19 cellular contexts compared by ENCODE assay signal in genomic region chr5:178651046-178651810, GRCh38. TPM values are rescaled to one million over a fixed set of nuclear protein-coding genes. Genes with fewer than 3 reads are reported as not detected.
A peak's percentile ranks its signal among the peaks of the same experiment; 100 is the strongest.
DNase-seq lines count a peak whose midpoint lies in the region; ATAC-seq and TF ChIP-seq lines count a peak whose summit lies in the region.
"Had no signal": no experiment of that assay in that cellular context is flagged by ENCODE, and none has a peak within 500 bp of the region (broad histone marks: within the 10 kb centered on the region; RNA-seq: fewer than 3 reads in every experiment).

No MANE protein-coding gene starts in this region.

- no peak for TF ChIP-seq POLR2A in upper lobe of left lung (IDR thresholded peaks at IDR 0.05)

- H4K20me1 ChIP-seq in GM23248 (ENCODE audit: insufficient read depth), result no peaks in the 10 kb centered on the region
- H4K20me1 ChIP-seq: BLaER1 treated with 17β-estradiol and CSF1 and Interleukin-3, amounts not matched to agents 10 nM and 100 nM had no signal

- no peaks in the 10 kb centered on the region for H3K27me3 ChIP-seq in GM23248 (replicated peaks; ENCODE audit: insufficient read depth)
- H3K27me3 ChIP-seq in upper lobe of left lung, result no peaks in the 10 kb centered on the region
- H3K27me3 ChIP-seq: BLaER1 treated with 17β-estradiol and CSF1 and Interleukin-3, amounts not matched to agents 10 nM and 100 nM; pancreas had no signal

- H2AFZ ChIP-seq in GM23248, result no peak overlapping the region

- H3K27me3 Mint-ChIP-seq in activated T-cell treated with anti-CD3 and anti-CD28 coated beads, Interleukin-2, amount 50 U/mL, for 4 hours (ENCODE audit: low read depth), result no peaks in the 10 kb centered on the region

- H3F3A ChIP-seq in GM23248 (ENCODE audit: insufficient read depth), result peaks cover 4% of the 10 kb centered on the region; the same call in 1 of the 2 replicates

- H3K9me3 Mint-ChIP-seq in activated T-cell treated with anti-CD3 and anti-CD28 coated beads, Interleukin-2, amount 50 U/mL, for 4 hours, result peaks cover 5% of the 10 kb centered on the region

- H3K4me3 ChIP-seq in GM23248 (no peak overlapping the region), fibroblast of the aortic adventitia (ENCODE audit: low read depth, low read length) (no peak overlapping the region), upper lobe of left lung (no peak overlapping the region)
- H3K4me3 ChIP-seq: BLaER1 treated with 17β-estradiol and CSF1 and Interleukin-3, amounts not matched to agents 10 nM and 100 nM; pancreas; skin epidermis had no signal

- no peak for TF ChIP-seq EP300 in upper lobe of left lung (IDR thresholded peaks at IDR 0.05)

- DNase-seq in GM23248 (peak; percentile 79), astrocyte of the hippocampus (ENCODE audit: low read depth, low spot score) (peak; percentile 51), fibroblast of the aortic adventitia (ENCODE audit: low read depth) (peak; percentile 20), stromal cell of bone marrow (ENCODE audit: low read depth) (peak; percentile 48), upper lobe of left lung (no peak)
- no peak for DNase-seq in activated T-cell treated with anti-CD3 and anti-CD28 coated beads, Interleukin-2, amount 50 U/mL, for 4 hours
- DNase-seq in activated CD4-positive, alpha-beta T cell treated with anti-CD3 and anti-CD28 coated beads for 1 hour, result no peak
- DNase-seq: activated B cell treated with CpG ODN at 0.5 μM for 24 hours; activated CD8-positive, alpha-beta T cell treated with anti-CD3 and anti-CD28 coated beads, Interleukin-2, amount 10 ng/mL, durations not matched to agents 7 days and 5 days; activated naive CD8-positive, alpha-beta T cell treated with anti-CD3 and anti-CD28 coated beads for 36 hours; NCI-H1930; pancreas; SIG-M5; stimulated activated CD4-positive, alpha-beta T cell treated with anti-CD3 and anti-CD28 coated beads, Interleukin-4, amount 100 ng/mL, for 4 hours; stimulated activated CD8-positive, alpha-beta memory T cell treated with anti-CD3 and anti-CD28 coated beads, Interleukin-4, amount 100 ng/mL, for 48 hours; T-helper 2 cell had no signal

- no peak overlapping the region for H3K9ac ChIP-seq in GM23248
- H3K9ac ChIP-seq: BLaER1 treated with 17β-estradiol and CSF1 and Interleukin-3, amounts not matched to agents 10 nM and 100 nM had no signal

- H3K36me3 Mint-ChIP-seq in activated T-cell treated with anti-CD3 and anti-CD28 coated beads, Interleukin-2, amount 50 U/mL, for 4 hours (ENCODE audit: insufficient read depth), result no peaks in the 10 kb centered on the region

- in situ Hi-C loops in GM23248 (cut with MboI), result no loop called here

- no peaks in the 10 kb centered on the region for H3K79me2 ChIP-seq in GM23248 (ENCODE audit: insufficient read depth)

- no peak for TF ChIP-seq CTCF in fibroblast of the aortic adventitia (IDR thresholded peaks at IDR 0.05; ENCODE audit: insufficient read depth, low read length)
- no peak for TF ChIP-seq CTCF in upper lobe of left lung (IDR thresholded peaks at IDR 0.05)

- no peak for ATAC-seq in activated T-cell treated with anti-CD3 and anti-CD28 coated beads, Interleukin-2, amount 50 U/mL, for 4 hours
- ATAC-seq in upper lobe of left lung (ENCODE audit: low FRiP score in 2 of 2), result no peak
- ATAC-seq: activated CD8-positive, alpha-beta T cell treated with anti-CD3 and anti-CD28 coated beads, Interleukin-2, amount 10 ng/mL, durations not matched to agents 7 days and 5 days; HCT116; pancreas had no signal

- H3K36me3 ChIP-seq in GM23248 (ENCODE audit: low read depth) (no peaks in the 10 kb centered on the region), upper lobe of left lung (no peaks in the 10 kb centered on the region)
- H3K36me3 ChIP-seq: BLaER1 treated with 17β-estradiol and CSF1 and Interleukin-3, amounts not matched to agents 10 nM and 100 nM; pancreas had no signal

- no peak overlapping the region for H3K4me2 ChIP-seq in GM23248 (ENCODE audit: unreplicated experiment)
- H3K4me2 ChIP-seq: BLaER1 treated with 17β-estradiol and CSF1 and Interleukin-3, amounts not matched to agents 10 nM and 100 nM had no signal

- no peak overlapping the region for H3K4me3 Mint-ChIP-seq in activated T-cell treated with anti-CD3 and anti-CD28 coated beads, Interleukin-2, amount 50 U/mL, for 4 hours
- H3K4me3 Mint-ChIP-seq: activated B cell treated with CpG ODN at 0.5 μM for 24 hours; activated CD8-positive, alpha-beta T cell treated with anti-CD3 and anti-CD28 coated beads, Interleukin-2, amount 10 ng/mL, durations not matched to agents 7 days and 5 days; activated naive CD8-positive, alpha-beta T cell treated with anti-CD3 and anti-CD28 coated beads for 36 hours had no signal

- peak overlapping the region; percentile 29 for H3K27ac ChIP-seq in GM23248
- no peak overlapping the region for H3K27ac ChIP-seq in upper lobe of left lung
- H3K27ac ChIP-seq: BLaER1 treated with 17β-estradiol and CSF1 and Interleukin-3, amounts not matched to agents 10 nM and 100 nM; pancreas; skin epidermis had no signal

- H3K9me2 ChIP-seq in GM23248 (ENCODE audit: insufficient read depth), result no peaks in the 10 kb centered on the region

- peaks cover 8% of the 10 kb centered on the region; the same call in 1 of the 2 replicates for H3K4me1 ChIP-seq in GM23248 (ENCODE audit: insufficient read depth)
- H3K4me1 ChIP-seq in upper lobe of left lung, result peaks cover 0 to 3% (median 0%) of the 10 kb centered on the region in 4 donors
- H3K4me1 ChIP-seq: pancreas had no signal

- 42 to 44% methylated on average over 7 of the region's 7 CpGs for WGBS in GM23248 (ENCODE audit: low coverage in 1 of 2, low lambda C conversion rate in 2 of 2, missing lambda C conversion rate in 2 of 2), 2 experiments
- 72 to 80% methylated on average over 7 of the region's 7 CpGs for WGBS in upper lobe of left lung, 2 donors

- H3K9me3 ChIP-seq in GM23248 (ENCODE audit: low read depth), result no peaks in the 10 kb centered on the region
- H3K9me3 ChIP-seq in upper lobe of left lung, result no peaks in the 10 kb centered on the region
- H3K9me3 ChIP-seq: pancreas had no signal

- no peaks in the 10 kb centered on the region for H3K4me1 Mint-ChIP-seq in activated T-cell treated with anti-CD3 and anti-CD28 coated beads, Interleukin-2, amount 50 U/mL, for 4 hours (ENCODE audit: low read depth)
- H3K4me1 Mint-ChIP-seq: activated B cell treated with CpG ODN at 0.5 μM for 24 hours; activated naive CD8-positive, alpha-beta T cell treated with anti-CD3 and anti-CD28 coated beads for 36 hours had no signal

RNA-seq across cellular contexts. Expression of gene CLK4, which starts 24.4 kb away (rescaled TPM):
- total RNA-seq in GM23248 (2014; rRNA removed; shearing (Covaris generic)), result 14.1 and 19.0 TPM in 2 replicates
- polyA plus RNA-seq in GM23248 (2016; fragmentation: Nextera tagmentation; extraction: Ambion mirVana), result 11.0 and 11.8 TPM in 2 replicates
- 30.8 and 36.0 TPM in 2 replicates for total RNA-seq in fibroblast of the aortic adventitia (ENCODE audit: low replicate concordance)
- 10 to 100 TPM; 16.7 to 23.1 (median 21.2) TPM for total RNA-seq in activated T-cell treated with anti-CD3 and anti-CD28 coated beads, Interleukin-2, amount 50 U/mL, for 4 hours
- 10 to 100 TPM; 28.8 to 81.7 (median 35.0) TPM for total RNA-seq in upper lobe of left lung

Comparison
In these comparisons a context has a peak if more than half of its experiments do, and no peak if none do; other contexts are left out.
1. DNase-seq: peak in GM23248 (single experiment), astrocyte of the hippocampus (single experiment), fibroblast of the aortic adventitia (single experiment) and stromal cell of bone marrow (single experiment); none in activated T-cell treated with anti-CD3 and anti-CD28 coated beads, Interleukin-2, amount 50 U/mL, for 4 hours (single experiment), activated CD4-positive, alpha-beta T cell treated with anti-CD3 and anti-CD28 coated beads for 1 hour (single experiment) and upper lobe of left lung (0 of 2).